22 cellular contexts compared by ENCODE assay signal in the genomic region with DNA sequence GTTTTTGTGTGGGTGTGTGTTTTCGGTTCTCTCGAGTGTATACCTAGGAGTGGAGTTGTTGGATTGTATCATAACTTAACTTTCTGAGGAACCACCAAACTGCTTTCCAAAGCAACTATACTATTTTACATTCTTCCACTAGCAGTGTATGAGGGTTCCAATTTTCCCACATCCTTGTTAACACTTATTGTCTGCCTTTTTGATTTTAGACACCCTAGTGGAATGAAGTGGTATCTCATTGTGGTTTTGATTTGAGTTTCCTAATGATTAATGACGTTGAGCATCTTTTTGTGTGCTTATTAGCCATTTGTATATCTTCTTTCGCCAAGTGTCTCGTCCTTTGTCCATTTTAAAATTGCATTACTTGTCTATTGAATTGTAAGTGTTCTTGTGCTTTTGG.
DNase-seq lines count a peak whose midpoint lies in the region; ATAC-seq, FAIRE-seq and TF ChIP-seq lines count a peak whose summit lies in the region.
"Had no signal": no experiment of that assay in that cellular context is flagged by ENCODE, and none has a peak within 500 bp of the region (broad histone marks: within the 10 kb centered on the region; RNA-seq: fewer than 3 reads in every experiment).

No MANE protein-coding gene starts in this region.

- no peaks in the 10 kb centered on the region for H3K9me2 ChIP-seq in MM.1S (replicated peaks; ENCODE audit: insufficient read depth, low read length)

- DNase-seq in GM12892 (ENCODE audit: insufficient read length) (no peak), MM.1S (no peak), epithelial cell of proximal tubule (ENCODE audit: low read depth) (no peak), mesothelial cell of epicardium (ENCODE audit: low spot score in 2 of 2, unreplicated experiment in 2 of 2) (no peak), G401 (ENCODE audit: low spot score) (no peak), amygdala (lab: John Stamatoyannopoulos, UW) (no peak)
- DNase-seq: Calu3; CD8-positive, alpha-beta T cell; DMS53; H7; KG1; NCI-H1105 treated with DMSO at 0.1 percent for 48 hours; NCI-H1694; NCI-H2081 treated with DMSO at 0.1 percent for 48 hours; NCI-H2171 treated with DMSO at 0.1 percent for 48 hours; NCI-H524 treated with DMSO at 0.1 percent for 48 hours; SW 1271 had no signal

- no peak overlapping the region for H3K27ac Mint-ChIP-seq in mesothelial cell of epicardium
- H3K27ac Mint-ChIP-seq: CD8-positive, alpha-beta T cell had no signal

- no peak overlapping the region for H3K9ac ChIP-seq in MM.1S (ENCODE audit: low read length)
- H3K9ac ChIP-seq: BLaER1 treated with 17β-estradiol and CSF1 and Interleukin-3, amounts not matched to agents 10 nM and 100 nM had no signal

- no peaks in the 10 kb centered on the region for H3F3A ChIP-seq in MM.1S (ENCODE audit: insufficient read depth, low read length)

- H3K27me3 Mint-ChIP-seq in mesothelial cell of epicardium (ENCODE audit: low read depth) = peaks cover 33% of the 10 kb centered on the region

- TF ChIP-seq POLR2A in GM12892 (IDR thresholded peaks at IDR 0.05; ENCODE audit: low read depth, low read length) = no peak

- FAIRE-seq in GM12892 (lab: Jason Lieb, UNC) = peak; percentile 58
- FAIRE-seq: HTR-8/SVneo had no signal

- H2AFZ ChIP-seq in MM.1S (ENCODE audit: low read length) = no peak overlapping the region

- no peak overlapping the region for H3K4me3 Mint-ChIP-seq in mesothelial cell of epicardium
- H3K4me3 Mint-ChIP-seq: CD8-positive, alpha-beta T cell had no signal

- H3K27ac ChIP-seq in MM.1S (ENCODE audit: low read length) = no peak overlapping the region
- H3K27ac ChIP-seq: BLaER1 treated with 17β-estradiol and CSF1 and Interleukin-3, amounts not matched to agents 10 nM and 100 nM; SJSA1 had no signal

- no peaks in the 10 kb centered on the region for H3K36me3 Mint-ChIP-seq in mesothelial cell of epicardium
- H3K36me3 Mint-ChIP-seq: CD8-positive, alpha-beta T cell had no signal

- TF ChIP-seq CTCF in MM.1S (IDR thresholded peaks at IDR 0.05; ENCODE audit: low read length) (0 out of 2 replicates have a peak, but pooled peaks have one; percentile 12), epithelial cell of proximal tubule (conservative IDR thresholded peaks at IDR 0.05; ENCODE audit: low read depth, low read length) (peak; percentile 3), mesothelial cell of epicardium (IDR thresholded peaks at IDR 0.05; ENCODE audit: unreplicated experiment) (peak; percentile 55)

- H3K4me1 Mint-ChIP-seq in mesothelial cell of epicardium = peaks cover 17% of the 10 kb centered on the region

- no peak overlapping the region for H3K4me2 ChIP-seq in MM.1S (ENCODE audit: low read depth, low read length)
- H3K4me2 ChIP-seq: BLaER1 treated with 17β-estradiol and CSF1 and Interleukin-3, amounts not matched to agents 10 nM and 100 nM had no signal

- H4K20me1 ChIP-seq in MM.1S (ENCODE audit: insufficient read depth, low read length) = no peaks in the 10 kb centered on the region
- H4K20me1 ChIP-seq: BLaER1 treated with 17β-estradiol and CSF1 and Interleukin-3, amounts not matched to agents 10 nM and 100 nM had no signal

- H3K79me2 ChIP-seq in MM.1S (ENCODE audit: low read length) = no peaks in the 10 kb centered on the region

- H3K36me3 ChIP-seq in MM.1S (replicated peaks; ENCODE audit: insufficient read depth, low read length) = no peaks in the 10 kb centered on the region
- H3K36me3 ChIP-seq: BLaER1 treated with 17β-estradiol and CSF1 and Interleukin-3, amounts not matched to agents 10 nM and 100 nM; SJSA1 had no signal

- no peaks in the 10 kb centered on the region for H3K9me3 ChIP-seq in MM.1S (replicated peaks; ENCODE audit: insufficient read depth, low read length)
- H3K9me3 ChIP-seq: BLaER1 treated with 17β-estradiol and CSF1 and Interleukin-3, amounts not matched to agents 10 nM and 100 nM; SJSA1 had no signal

- no peaks in the 10 kb centered on the region for H3K9me3 Mint-ChIP-seq in mesothelial cell of epicardium
- H3K9me3 Mint-ChIP-seq: CD8-positive, alpha-beta T cell had no signal

- in situ Hi-C loops in G401 (cut with HindIII; ENCODE audit: low sequenced_read_pairs) = no loop called here

- no peak for ATAC-seq in HG03442 (IDR thresholded peaks at IDR 0.05; ENCODE audit: unreplicated experiment)
- ATAC-seq: CD8-positive, alpha-beta T cell; Right ventricle myocardium inferior had no signal

- peaks cover 34% of the 10 kb centered on the region for H3K4me1 ChIP-seq in MM.1S (ENCODE audit: low read length)
- H3K4me1 ChIP-seq: BLaER1 treated with 17β-estradiol and CSF1 and Interleukin-3, amounts not matched to agents 10 nM and 100 nM; SJSA1 had no signal

- no peak overlapping the region for H3K4me3 ChIP-seq in MM.1S (ENCODE audit: low read length)
- H3K4me3 ChIP-seq in epithelial cell of proximal tubule (ENCODE audit: low read depth, low read length) = no peak overlapping the region
- H3K4me3 ChIP-seq: BLaER1 treated with 17β-estradiol and CSF1 and Interleukin-3, amounts not matched to agents 10 nM and 100 nM; SJSA1 had no signal

- H3K27me3 ChIP-seq in MM.1S (replicated peaks; ENCODE audit: insufficient read depth, low read length) = no peaks in the 10 kb centered on the region
- H3K27me3 ChIP-seq: SJSA1 had no signal

Comparison
In these comparisons a context has a peak if more than half of its experiments do, and no peak if none do; other contexts are left out.
1. CTCF ChIP-seq: peak in every context shown above with its lines; median percentile 55 in mesothelial cell of epicardium; 12 in MM.1S; 3 in epithelial cell of proximal tubule.